In genomic region chr3:157441102-157441622, GRCh38 we compare ENCODE assay signal across 19 cellular contexts. TPM values are rescaled to one million over a fixed set of nuclear protein-coding genes. Genes with fewer than 3 reads are reported as not detected.
DNase-seq lines count a peak whose midpoint lies in the region; ATAC-seq, FAIRE-seq and TF ChIP-seq lines count a peak whose summit lies in the region.
"Had no signal": no experiment of that assay in that cellular context is flagged by ENCODE, and none has a peak within 500 bp of the region (broad histone marks: within the 10 kb centered on the region; RNA-seq: fewer than 3 reads in every experiment).

No MANE protein-coding gene starts in this region.

- no peak for TF ChIP-seq EP300 in A549 (IDR thresholded peaks at IDR 0.05)

- H3K9me3 ChIP-seq in A549 (no peaks in the 10 kb centered on the region), astrocyte (ENCODE audit: insufficient read depth, low read depth, low read length) (no peaks in the 10 kb centered on the region)
- H3K9me3 ChIP-seq: SJCRH30 had no signal

- 67% methylated on average over 2 of the region's 2 CpGs for WGBS in A549 (ENCODE audit: missing lambda C conversion rate)
- no CpG with 5 or more reads among the region's 2 CpGs for WGBS in mesendoderm (ENCODE audit: extremely low coverage, insufficient coverage, low lambda C conversion rate)

- no peak for TF ChIP-seq POLR2A in A549 (IDR thresholded peaks at IDR 0.05; ENCODE audit: low read length)

- H3K4me3 ChIP-seq in A549 (no peak overlapping the region), astrocyte (ENCODE audit: insufficient read depth, low read depth, low read length) (no peak overlapping the region), fibroblast of the aortic adventitia (ENCODE audit: low read depth, low read length) (peak overlapping the region; percentile 58), mesendoderm (ENCODE audit: low read length) (no peak overlapping the region)
- H3K4me3 ChIP-seq: SJCRH30 had no signal

- no peaks in the 10 kb centered on the region for H3K36me3 Mint-ChIP-seq in astrocyte (ENCODE audit: low read depth, unreplicated experiment)
- H3K36me3 Mint-ChIP-seq in T-helper 2 cell treated with Interferon-gamma antibody and Interleukin-4, amounts not matched to agents 5 μg/mL and 100 μg/mL, for 36 hours (ENCODE audit: low read depth), result no peaks in the 10 kb centered on the region

- no peak for TF ChIP-seq CTCF in A549 (IDR thresholded peaks at IDR 0.05)
- TF ChIP-seq CTCF in astrocyte (IDR thresholded peaks at IDR 0.05; ENCODE audit: insufficient read depth, low read depth, low read length), result no peak
- TF ChIP-seq CTCF in fibroblast of the aortic adventitia (IDR thresholded peaks at IDR 0.05; ENCODE audit: insufficient read depth, low read length), result no peak

- FAIRE-seq in A549 (lab: Jason Lieb, UNC) (no peak), astrocyte (lab: Jason Lieb, UNC) (no peak)
- FAIRE-seq: A204.1 had no signal

- no peak overlapping the region for H3K4me2 ChIP-seq in A549
- H3K4me2 ChIP-seq in astrocyte (ENCODE audit: low read length), result peak overlapping the region; percentile 6
- no peak overlapping the region for H3K4me2 ChIP-seq in mesendoderm (ENCODE audit: low read length)

- H3K4me1 Mint-ChIP-seq in astrocyte (ENCODE audit: low read depth, unreplicated experiment), result peaks cover 13% of the 10 kb centered on the region
- H3K4me1 Mint-ChIP-seq in T-helper 2 cell treated with Interferon-gamma antibody and Interleukin-4, amounts not matched to agents 5 μg/mL and 100 μg/mL, for 36 hours (ENCODE audit: low read depth), result peaks cover 9% of the 10 kb centered on the region

- H2BK15ac ChIP-seq in mesendoderm (replicated peaks; ENCODE audit: low read depth), result no peak overlapping the region

- H4K8ac ChIP-seq in mesendoderm (ENCODE audit: low read depth, low read length), result no peak overlapping the region

- peaks cover 10% of the 10 kb centered on the region for H4K20me1 ChIP-seq in astrocyte (ENCODE audit: insufficient read depth, low read length)

- POLR2A ChIA-PET in A549 (lab: Yijun Ruan, JAX), result no interaction called here

- H3K4ac ChIP-seq in mesendoderm (ENCODE audit: low read depth, low read length), result no peak overlapping the region

- no peak overlapping the region for H3K4me3 Mint-ChIP-seq in astrocyte (ENCODE audit: unreplicated experiment)
- H3K4me3 Mint-ChIP-seq in T-helper 2 cell treated with Interferon-gamma antibody and Interleukin-4, amounts not matched to agents 5 μg/mL and 100 μg/mL, for 36 hours, result no peak overlapping the region

- no peak overlapping the region for H3K27ac ChIP-seq in A549
- H3K27ac ChIP-seq in astrocyte (ENCODE audit: low read depth, low read length), result no peak overlapping the region
- H3K27ac ChIP-seq in mesendoderm (ENCODE audit: low read depth, low read length), result no peak overlapping the region
- H3K27ac ChIP-seq: C4-2B, SJCRH30 had no signal

- H4K5ac ChIP-seq in mesendoderm (ENCODE audit: low read length), result no peak overlapping the region

- H2AFZ ChIP-seq in astrocyte (ENCODE audit: low read depth, low read length), result no peak overlapping the region

- no peak overlapping the region for H3K56ac ChIP-seq in mesendoderm (ENCODE audit: low read length)

- H3K27me3 Mint-ChIP-seq in astrocyte (ENCODE audit: low read depth, unreplicated experiment), result peaks cover 3% of the 10 kb centered on the region
- peaks cover 31% of the 10 kb centered on the region for H3K27me3 Mint-ChIP-seq in T-helper 2 cell treated with Interferon-gamma antibody and Interleukin-4, amounts not matched to agents 5 μg/mL and 100 μg/mL, for 36 hours (ENCODE audit: low read depth)

- no peak overlapping the region for H3K9ac ChIP-seq in astrocyte (ENCODE audit: low read length)
- H3K9ac ChIP-seq in mesendoderm (ENCODE audit: low read length), result no peak overlapping the region

- H3K27ac Mint-ChIP-seq in astrocyte (ENCODE audit: unreplicated experiment), result no peak overlapping the region
- no peak overlapping the region for H3K27ac Mint-ChIP-seq in T-helper 2 cell treated with Interferon-gamma antibody and Interleukin-4, amounts not matched to agents 5 μg/mL and 100 μg/mL, for 36 hours

- no peak for TF ChIP-seq RAD21 in A549 (conservative IDR thresholded peaks at IDR 0.05 in 1 of 2, IDR thresholded peaks at IDR 0.05 in 1 of 2)

- peaks cover 4% of the 10 kb centered on the region for H3K36me3 ChIP-seq in astrocyte (ENCODE audit: insufficient read depth, low read length)
- no peaks in the 10 kb centered on the region for H3K36me3 ChIP-seq in mesendoderm (ENCODE audit: control insufficient read depth, insufficient read depth, low read length)
- H3K36me3 ChIP-seq: SJCRH30 had no signal

- no peak overlapping the region for H3K23ac ChIP-seq in mesendoderm (ENCODE audit: low read length)

- H3K4me1 ChIP-seq in A549 (peaks cover 5% of the 10 kb centered on the region; the same call in 1 of the 3 replicates), astrocyte (ENCODE audit: insufficient read depth, low read length) (peaks cover 10% of the 10 kb centered on the region), mesendoderm (ENCODE audit: control insufficient read depth, low read depth, low read length) (no peaks in the 10 kb centered on the region)
- H3K4me1 ChIP-seq: SJCRH30 had no signal

- H3K79me1 ChIP-seq in mesendoderm (ENCODE audit: low read length), result no peaks in the 10 kb centered on the region

- no peaks in the 10 kb centered on the region for H3K9me3 Mint-ChIP-seq in astrocyte (ENCODE audit: unreplicated experiment)
- H3K9me3 Mint-ChIP-seq in T-helper 2 cell treated with Interferon-gamma antibody and Interleukin-4, amounts not matched to agents 5 μg/mL and 100 μg/mL, for 36 hours, result no peaks in the 10 kb centered on the region

- no peak overlapping the region for H2BK5ac ChIP-seq in mesendoderm (ENCODE audit: low read length)

- ATAC-seq in A549, result no peak
- ATAC-seq: Panc1 had no signal

- DNase-seq in A549 (ENCODE audit: low read depth in 1 of 2, low spot score in 1 of 2) (no peak), DMS 273 (lab: John Stamatoyannopoulos, UW; ENCODE audit: unreplicated experiment) (peak; percentile 71), astrocyte (ENCODE audit: low read depth) (no peak), fibroblast of the aortic adventitia (ENCODE audit: low read depth) (peak; percentile 36), mesendoderm (no peak), NCI-H2171 (lab: John Stamatoyannopoulos, UW) (no peak), SKM-1 treated with dmso at 0.1 percent for 144 hours (lab: John Stamatoyannopoulos, UW; ENCODE audit: unreplicated experiment) (no peak)
- no peak for DNase-seq in T-helper 2 cell treated with Interferon-gamma antibody and Interleukin-4, amounts not matched to agents 5 μg/mL and 100 μg/mL, for 36 hours (ENCODE audit: low spot score)
- DNase-seq: AML-193, DND-41, HCEC 1CT, KG1, MV-4-11, NCI-H187 treated with DMSO at 0.1 percent for 48 hours, NCI-H345, SJCRH30 had no signal

- no peak overlapping the region for H2AK5ac ChIP-seq in mesendoderm (ENCODE audit: low read length)

- H3K79me2 ChIP-seq in astrocyte (ENCODE audit: insufficient read depth, low read length) (peaks cover 28% of the 10 kb centered on the region), mesendoderm (ENCODE audit: control insufficient read depth, insufficient read depth, low read length) (no peaks in the 10 kb centered on the region)

- CTCF ChIA-PET in A549 (lab: Yijun Ruan, JAX), result interaction anchor here (0.6 to 1.6 kb wide), 2 partner anchors 102 to 237 kb away, joined by 3 read pairs; no protein-coding TSS in a partner anchor

- H2BK120ac ChIP-seq in mesendoderm (ENCODE audit: low read depth, low read length), result no peak overlapping the region

- H3K27me3 ChIP-seq in astrocyte (ENCODE audit: insufficient read depth, low read length), result no peaks in the 10 kb centered on the region
- no peaks in the 10 kb centered on the region for H3K27me3 ChIP-seq in mesendoderm (ENCODE audit: insufficient read depth, low read length, poor library complexity)

- H3K18ac ChIP-seq in mesendoderm (ENCODE audit: low read length), result no peak overlapping the region

TF ChIP-seq in A549, 52 proteins besides CTCF, POLR2A, EP300 and RAD21 (continues in another document):
- TF ChIP-seq MAFK (IDR thresholded peaks at IDR 0.05; ENCODE audit: partially characterized antibody) (peak; percentile 88), USF2 (IDR thresholded peaks at IDR 0.05) (no peak), HMGXB4 (CRISPR knock-in tag; IDR thresholded peaks at IDR 0.05; ENCODE audit: borderline replicate concordance) (no peak), CBX2 (IDR thresholded peaks at IDR 0.05; ENCODE audit: borderline replicate concordance, low read depth) (no peak), NR3C1 (IDR thresholded peaks at IDR 0.05) (no peak), CBX8 (IDR thresholded peaks at IDR 0.05) (no peak)

RNA-seq across cellular contexts. Expression of gene PTX3, which starts 4.5 kb away (rescaled TPM):
- 0.35 and 0.85 TPM in 2 replicates for polyA plus RNA-seq in A549 (2011; rRNA removed)
- polyA plus RNA-seq in A549 (2012; cell fraction: cytosol; rRNA removed), result 0.19 and 0.21 TPM in 2 replicates
- polyA plus RNA-seq in A549 (2012; cell fraction: nucleus; rRNA removed), result 0.23 and 0.38 TPM in 2 replicates
- 0.14 to 0.55 TPM (median 0.38 TPM) in 3 replicates for polyA plus RNA-seq in A549 (2017; fragmentation: RNase III; extraction: RNeasy Plus Mini Kit Qiagen cat#74134 plus additional on column Dnase treatment)
- 0.15 and 0.74 TPM in 2 replicates for polyA minus RNA-seq in A549 (2011; rRNA and poly(A)+ RNA removed)
- total RNA-seq in astrocyte, result 3.0 and 4.7 TPM in 2 replicates
- 175 and 216 TPM in 2 replicates for total RNA-seq in fibroblast of the aortic adventitia (ENCODE audit: low replicate concordance)
- 0.14 TPM for polyA plus RNA-seq in mesendoderm (2013, experiment 1 of 2)
- polyA plus RNA-seq in mesendoderm (2013, experiment 2 of 2), result 0.31 TPM
- total RNA-seq: SJCRH30 had no signal

Comparison
In these comparisons a context has a peak if more than half of its experiments do, and no peak if none do; other contexts are left out.
1. DNase-seq: peak in DMS 273 (single experiment) and fibroblast of the aortic adventitia (single experiment); none in A549 (0 of 2), astrocyte (single experiment), T-helper 2 cell treated with Interferon-gamma antibody and Interleukin-4, amounts not matched to agents 5 μg/mL and 100 μg/mL, for 36 hours (single experiment), mesendoderm (single experiment), NCI-H2171 (single experiment) and SKM-1 treated with dmso at 0.1 percent for 144 hours (single experiment).
2. RNA of gene PTX3, which starts 4.5 kb away (total RNA-seq): 175 to 216 TPM in fibroblast of the aortic adventitia; 3.0 to 4.7 TPM in astrocyte; every median in the first group is over 10 times any median in the second.